Comparison of ENCODE assay signal across 21 cellular contexts in the genomic region with DNA sequence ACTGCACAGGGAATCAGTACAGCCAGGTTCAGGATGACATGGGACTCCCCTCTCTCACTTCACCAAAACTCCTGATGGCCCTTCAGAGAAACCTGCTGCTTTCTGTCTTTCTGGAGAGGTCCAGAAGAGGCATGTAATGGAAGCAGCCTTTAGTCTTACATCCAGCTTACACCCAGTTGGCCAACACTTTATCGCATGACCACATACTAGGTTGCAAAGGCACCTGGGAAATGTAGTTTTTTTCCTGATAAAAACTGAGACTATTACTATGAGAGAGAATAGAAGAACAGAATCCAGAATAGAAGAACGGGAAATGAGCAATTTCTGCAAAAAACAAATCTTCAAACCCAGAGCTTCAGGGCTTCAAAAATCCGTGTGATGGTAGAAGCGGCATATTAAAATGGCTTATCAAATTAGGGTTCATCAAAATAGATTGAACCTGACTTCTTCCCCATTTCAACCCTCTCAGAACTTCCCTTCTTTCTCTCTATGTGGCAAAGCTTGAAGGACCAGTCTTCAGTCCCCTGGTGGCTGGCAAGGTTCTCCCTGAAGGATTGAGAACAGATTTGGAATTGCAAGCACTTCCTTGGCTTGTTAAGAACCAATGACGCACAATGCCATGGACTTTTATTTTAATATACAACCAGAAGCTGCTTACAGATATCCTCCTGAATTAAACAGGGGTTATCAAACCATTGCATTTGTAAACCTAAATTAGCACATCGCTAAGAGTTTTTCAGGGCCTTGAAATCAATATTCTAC. TPM values are rescaled to one million over a fixed set of nuclear protein-coding genes. Genes with fewer than 3 reads are reported as not detected.
DNase-seq lines count a peak whose midpoint lies in the region; ATAC-seq and TF ChIP-seq lines count a peak whose summit lies in the region.
"Had no signal": no experiment of that assay in that cellular context is flagged by ENCODE, and none has a peak within 500 bp of the region (broad histone marks: within the 10 kb centered on the region; RNA-seq: fewer than 3 reads in every experiment).

No MANE protein-coding gene starts in this region.

- peaks cover 67% of the 10 kb centered on the region for H3K4me1 Mint-ChIP-seq in neural progenitor cell
- H3K4me1 Mint-ChIP-seq: activated CD4-positive, alpha-beta memory T cell treated with anti-CD3 and anti-CD28 coated beads, Interleukin-2, amount 10 ng/mL, durations not matched to agents 7 days and 5 days; CD8-positive, alpha-beta memory T cell; stimulated activated effector memory CD8-positive, alpha-beta T cell treated with anti-CD3 and anti-CD28 coated beads, Interleukin-12 subunit alpha, Interleukin-12 subunit beta, amount 100 ng/mL, for 72 hours had no signal

- no peaks in the 10 kb centered on the region for H3K36me3 ChIP-seq in neural progenitor cell
- H3K36me3 ChIP-seq in upper lobe of right lung: no peaks in the 10 kb centered on the region
- H3K36me3 ChIP-seq: upper lobe of left lung had no signal

- intact Hi-C loops in upper lobe of right lung (cut with DNase I): no loop called here

- peak overlapping the region; percentile 96 for H3K27ac ChIP-seq in caudate nucleus (ENCODE audit: low read depth, low read length)
- H3K27ac ChIP-seq in neural progenitor cell: no peak overlapping the region
- H3K27ac ChIP-seq in upper lobe of right lung: no peak overlapping the region
- H3K27ac ChIP-seq: upper lobe of left lung had no signal

- no peaks in the 10 kb centered on the region for H3K27me3 Mint-ChIP-seq in neural progenitor cell (ENCODE audit: insufficient read depth, low read depth)

- no peaks in the 10 kb centered on the region for H3K36me3 Mint-ChIP-seq in neural progenitor cell
- H3K36me3 Mint-ChIP-seq: activated naive CD8-positive, alpha-beta T cell treated with anti-CD3 and anti-CD28 coated beads, Interleukin-2, amount 10 ng/mL, durations not matched to agents 7 days and 5 days; CD8-positive, alpha-beta memory T cell; stimulated activated effector memory CD8-positive, alpha-beta T cell treated with anti-CD3 and anti-CD28 coated beads, Interleukin-12 subunit alpha, Interleukin-12 subunit beta, amount 100 ng/mL, for 72 hours had no signal

- H4K20me1 ChIP-seq in neural progenitor cell (ENCODE audit: low read depth): no peaks in the 10 kb centered on the region

- H3F3A ChIP-seq in neural progenitor cell (ENCODE audit: low read depth): peaks cover 29% of the 10 kb centered on the region

- peaks cover 34% of the 10 kb centered on the region for H3K4me1 ChIP-seq in neural progenitor cell
- peaks cover 16% of the 10 kb centered on the region for H3K4me1 ChIP-seq in upper lobe of right lung

- H3K4me3 ChIP-seq in neural progenitor cell (no peak overlapping the region), upper lobe of right lung (no peak overlapping the region)
- H3K4me3 ChIP-seq: skin epidermis, upper lobe of left lung had no signal

- no peak overlapping the region for H3K4me2 ChIP-seq in neural progenitor cell

- TF ChIP-seq CTCF in neural progenitor cell (IDR thresholded peaks at IDR 0.05) (no peak), upper lobe of right lung (IDR thresholded peaks at IDR 0.05) (no peak)

- H3K4me3 Mint-ChIP-seq in neural progenitor cell: peak overlapping the region; percentile 24
- H3K4me3 Mint-ChIP-seq: activated CD4-positive, alpha-beta memory T cell treated with anti-CD3 and anti-CD28 coated beads, Interleukin-2, amount 10 ng/mL, durations not matched to agents 7 days and 5 days; activated naive CD8-positive, alpha-beta T cell treated with anti-CD3 and anti-CD28 coated beads, Interleukin-2, amount 10 ng/mL, durations not matched to agents 7 days and 5 days; CD8-positive, alpha-beta memory T cell; endodermal cell; stimulated activated effector memory CD8-positive, alpha-beta T cell treated with anti-CD3 and anti-CD28 coated beads, Interleukin-12 subunit alpha, Interleukin-12 subunit beta, amount 100 ng/mL, for 72 hours had no signal

- H3K27me3 ChIP-seq in neural progenitor cell (no peaks in the 10 kb centered on the region), upper lobe of right lung (no peaks in the 10 kb centered on the region)
- H3K27me3 ChIP-seq: upper lobe of left lung had no signal

- H3K79me2 ChIP-seq in neural progenitor cell (ENCODE audit: low read depth): no peaks in the 10 kb centered on the region

- DNase-seq in NOMO-1 treated with DMSO at 0.1 percent for 48 hours (lab: John Stamatoyannopoulos, UW; ENCODE audit: unreplicated experiment) (peak; percentile 42), NOMO-1 treated with dmso at 0.1 percent for 144 hours (lab: John Stamatoyannopoulos, UW; ENCODE audit: unreplicated experiment) (no peak), NCI-H226 (peak; percentile 27), caudate nucleus (lab: John Stamatoyannopoulos, UW) (no peak), neural progenitor cell (ENCODE audit: low spot score) (peak; percentile 32), NCI-H2171 (lab: John Stamatoyannopoulos, UW) (no peak), upper lobe of right lung (no peak), COLO668 (lab: John Stamatoyannopoulos, UW; ENCODE audit: unreplicated experiment) (no peak)
- DNase-seq: activated CD4-positive, alpha-beta memory T cell treated with anti-CD3 and anti-CD28 coated beads, Interleukin-2, amount 10 ng/mL, durations not matched to agents 7 days and 5 days; activated naive CD8-positive, alpha-beta T cell treated with anti-CD3 and anti-CD28 coated beads, Interleukin-2, amount 10 ng/mL, durations not matched to agents 7 days and 5 days; CD8-positive, alpha-beta memory T cell; central memory CD4-positive, alpha-beta T cell; endodermal cell; NCI-H2081 treated with DMSO at 0.1 percent for 48 hours; NCI-H748 treated with DMSO at 0.1 percent for 48 hours; Right ventricle myocardium superior; T-helper 9 cell; upper lobe of left lung had no signal

- H2AFZ ChIP-seq in neural progenitor cell (replicated peaks): no peak overlapping the region

- no peaks in the 10 kb centered on the region for H3K9me3 ChIP-seq in neural progenitor cell (ENCODE audit: low read depth)
- no peaks in the 10 kb centered on the region for H3K9me3 ChIP-seq in upper lobe of right lung
- H3K9me3 ChIP-seq: upper lobe of left lung had no signal

- no peaks in the 10 kb centered on the region for H3K9me3 Mint-ChIP-seq in neural progenitor cell
- H3K9me3 Mint-ChIP-seq: activated CD4-positive, alpha-beta memory T cell treated with anti-CD3 and anti-CD28 coated beads, Interleukin-2, amount 10 ng/mL, durations not matched to agents 7 days and 5 days; activated naive CD8-positive, alpha-beta T cell treated with anti-CD3 and anti-CD28 coated beads, Interleukin-2, amount 10 ng/mL, durations not matched to agents 7 days and 5 days; CD8-positive, alpha-beta memory T cell; endodermal cell; stimulated activated effector memory CD8-positive, alpha-beta T cell treated with anti-CD3 and anti-CD28 coated beads, Interleukin-12 subunit alpha, Interleukin-12 subunit beta, amount 100 ng/mL, for 72 hours had no signal

- H3K27ac Mint-ChIP-seq in neural progenitor cell: peak overlapping the region; percentile 9
- H3K27ac Mint-ChIP-seq: activated CD4-positive, alpha-beta memory T cell treated with anti-CD3 and anti-CD28 coated beads, Interleukin-2, amount 10 ng/mL, durations not matched to agents 7 days and 5 days; activated naive CD8-positive, alpha-beta T cell treated with anti-CD3 and anti-CD28 coated beads, Interleukin-2, amount 10 ng/mL, durations not matched to agents 7 days and 5 days; CD8-positive, alpha-beta memory T cell; endodermal cell; stimulated activated effector memory CD8-positive, alpha-beta T cell treated with anti-CD3 and anti-CD28 coated beads, Interleukin-12 subunit alpha, Interleukin-12 subunit beta, amount 100 ng/mL, for 72 hours had no signal

- H3K9ac ChIP-seq in neural progenitor cell: no peak overlapping the region

- ATAC-seq in upper lobe of right lung: no peak
- ATAC-seq: stimulated activated effector memory CD8-positive, alpha-beta T cell treated with anti-CD3 and anti-CD28 coated beads, Interleukin-12 subunit alpha, Interleukin-12 subunit beta, amount 100 ng/mL, for 72 hours had no signal

RNA-seq across cellular contexts. Expression of a gene that starts 34.4 kb away (rescaled TPM):
- total RNA-seq in neural progenitor cell (ENCODE audit: low replicate concordance) (1.0 and 3.3 TPM in 2 replicates), upper lobe of right lung (3.6 TPM)
- total RNA-seq: activated CD4-positive, alpha-beta memory T cell treated with anti-CD3 and anti-CD28 coated beads, Interleukin-2, amount 10 ng/mL, durations not matched to agents 7 days and 5 days; activated naive CD8-positive, alpha-beta T cell treated with anti-CD3 and anti-CD28 coated beads, Interleukin-2, amount 10 ng/mL, durations not matched to agents 7 days and 5 days; CD8-positive, alpha-beta memory T cell; G401 had no signal

Comparison
In these comparisons a context has a peak if more than half of its experiments do, and no peak if none do; other contexts are left out.
1. DNase-seq: peak in NOMO-1 treated with DMSO at 0.1 percent for 48 hours (single experiment), NCI-H226 (single experiment) and neural progenitor cell (single experiment); none in NOMO-1 treated with dmso at 0.1 percent for 144 hours (single experiment), caudate nucleus (0 of 61), NCI-H2171 (single experiment), upper lobe of right lung (single experiment) and COLO668 (single experiment).